22 cellular contexts compared by ENCODE assay signal in genomic region chr6:12258591-12258990, GRCh38. TPM values are rescaled to one million over a fixed set of nuclear protein-coding genes. Genes with fewer than 3 reads are reported as not detected.
"Had no signal": no experiment of that assay in that cellular context is flagged by ENCODE, and none has a peak within 500 bp of the region (broad histone marks: within the 10 kb centered on the region; RNA-seq: fewer than 3 reads in every experiment).

No MANE protein-coding gene starts in this region.

- ATAC-seq: activated T-cell treated with anti-CD3 and anti-CD28 coated beads, Interleukin-2, amount 50 U/mL, for 4 hours; T-helper 17 cell had no signal

- DNase-seq: activated B cell treated with CpG ODN at 0.5 μM for 24 hours; activated CD4-positive, alpha-beta memory T cell treated with anti-CD3 and anti-CD28 coated beads for 36 hours; activated CD4-positive, alpha-beta T cell treated with anti-CD3 and anti-CD28 coated beads, Interleukin-2, amount 10 ng/mL, durations not matched to agents 7 days and 5 days; activated CD8-positive, alpha-beta memory T cell treated with anti-CD3 and anti-CD28 coated beads for 24 hours; activated effector memory CD4-positive, alpha-beta T cell treated with anti-CD3 and anti-CD28 coated beads, Interleukin-2, amount 50 U/mL, for 16 hours; activated naive CD4-positive, alpha-beta T cell treated with anti-CD3 and anti-CD28 coated beads for 36 hours; activated T-cell treated with anti-CD3 and anti-CD28 coated beads, Interleukin-2, amount 50 U/mL, for 4 hours; amygdala; MV-4-11; NCI-H1092 treated with DMSO at 0.1 percent for 48 hours; NCI-H1417 treated with DMSO at 0.1 percent for 48 hours; NCI-H1694; NCI-H2029; NCI-H2107; NCI-H2171 treated with DMSO at 0.1 percent for 48 hours; NCI-H226; NCI-H526 treated with DMSO at 0.1 percent for 48 hours; NCI-H82; SIG-M5; T-helper 17 cell; T-helper 9 cell had no signal

RNA-seq across cellular contexts. Expression of gene EDN1, which starts 31.6 kb away (rescaled TPM):
- total RNA-seq: activated CD4-positive, alpha-beta memory T cell treated with anti-CD3 and anti-CD28 coated beads for 36 hours; OCI-LY7 had no signal
